ENCODE assay signal across 10 cellular contexts in the genomic region with DNA sequence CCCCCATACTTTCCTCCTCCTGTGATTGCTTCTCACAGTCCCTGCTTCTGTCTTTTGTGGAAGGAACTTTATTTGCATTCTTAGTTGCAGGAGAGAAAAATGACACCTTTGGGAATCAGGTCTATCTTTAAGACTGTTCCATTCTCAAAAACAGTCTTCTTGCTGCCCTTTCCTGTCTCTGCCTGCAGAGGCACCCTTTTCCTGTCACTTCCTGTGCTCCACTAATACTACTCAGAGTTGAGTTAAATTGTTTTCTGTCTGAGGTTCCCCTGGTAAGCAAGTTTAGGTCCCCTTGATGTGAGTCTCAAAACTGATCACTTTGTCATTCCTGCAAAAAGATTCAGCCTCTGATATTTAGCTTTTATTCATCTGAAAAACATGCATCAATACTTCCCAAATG.
DNase-seq lines count a peak whose midpoint lies in the region; ATAC-seq and TF ChIP-seq lines count a peak whose summit lies in the region.
"Had no signal": no experiment of that assay in that cellular context is flagged by ENCODE, and none has a peak within 500 bp of the region (broad histone marks: within the 10 kb centered on the region; RNA-seq: fewer than 3 reads in every experiment).

No MANE protein-coding gene starts in this region.

- CTCF ChIA-PET in activated naive CD4-positive, alpha-beta T cell treated with anti-CD3 and anti-CD28 coated beads for 36 hours (lab: Charles Lee), result interaction anchor here (0.7 kb wide), 1 partner anchor 16 kb away, joined by 3 read pairs; no protein-coding TSS in a partner anchor

- no peak overlapping the region for H3K27ac Mint-ChIP-seq in activated naive CD4-positive, alpha-beta T cell treated with anti-CD3 and anti-CD28 coated beads for 36 hours
- H3K27ac Mint-ChIP-seq: CD8-positive, alpha-beta memory T cell had no signal

- H3K27me3 Mint-ChIP-seq in activated naive CD4-positive, alpha-beta T cell treated with anti-CD3 and anti-CD28 coated beads for 36 hours (ENCODE audit: low read depth), result peaks cover 10% of the 10 kb centered on the region

- peak; percentile 79 for ATAC-seq in HG02852 (IDR thresholded peaks at IDR 0.05; ENCODE audit: unreplicated experiment)

- H3K36me3 ChIP-seq in WERI-Rb-1, result no peaks in the 10 kb centered on the region

- no peak overlapping the region for H3K4me3 Mint-ChIP-seq in activated naive CD4-positive, alpha-beta T cell treated with anti-CD3 and anti-CD28 coated beads for 36 hours
- H3K4me3 Mint-ChIP-seq: CD8-positive, alpha-beta memory T cell had no signal

- TF ChIP-seq CTCF in WERI-Rb-1 (IDR thresholded peaks at IDR 0.05; ENCODE audit: low read depth, low read length) (peak; percentile 74), retinal pigment epithelial cell (conservative IDR thresholded peaks at IDR 0.05; ENCODE audit: low read depth, low read length) (peak; percentile 77)

- peak; percentile 4 for DNase-seq in activated naive CD4-positive, alpha-beta T cell treated with anti-CD3 and anti-CD28 coated beads for 36 hours
- DNase-seq in activated naive CD4-positive, alpha-beta T cell (lab: John Stamatoyannopoulos, UW), result no peak
- DNase-seq in WERI-Rb-1, result peak; percentile 16
- no peak for DNase-seq in retinal pigment epithelial cell (ENCODE audit: low read depth)
- no peak for DNase-seq in NCI-H2227 treated with DMSO at 0.1 percent for 48 hours (lab: John Stamatoyannopoulos, UW)
- no peak for DNase-seq in NCI-H2081 treated with DMSO at 0.1 percent for 48 hours (lab: John Stamatoyannopoulos, UW)
- no peak for DNase-seq in GF-D8 (lab: John Stamatoyannopoulos, UW)

- H3K4me3 ChIP-seq in WERI-Rb-1 (ENCODE audit: low read depth, low read length) (no peak overlapping the region), retinal pigment epithelial cell (ENCODE audit: low read length) (no peak overlapping the region)

- no peaks in the 10 kb centered on the region for H3K36me3 Mint-ChIP-seq in activated naive CD4-positive, alpha-beta T cell treated with anti-CD3 and anti-CD28 coated beads for 36 hours (ENCODE audit: low read depth)
- H3K36me3 Mint-ChIP-seq: CD8-positive, alpha-beta memory T cell had no signal

- no peaks in the 10 kb centered on the region for H3K9me3 Mint-ChIP-seq in activated naive CD4-positive, alpha-beta T cell treated with anti-CD3 and anti-CD28 coated beads for 36 hours

- H3K27ac ChIP-seq in WERI-Rb-1, result no peak overlapping the region
- H3K27ac ChIP-seq: KMS-11 had no signal

- no peaks in the 10 kb centered on the region for H3K9me3 ChIP-seq in WERI-Rb-1 (ENCODE audit: severe bottlenecking)

- H3K27me3 ChIP-seq in WERI-Rb-1 (ENCODE audit: insufficient read depth, low read depth, severe bottlenecking), result no peaks in the 10 kb centered on the region

- intact Hi-C loops in activated naive CD4-positive, alpha-beta T cell treated with anti-CD3 and anti-CD28 coated beads for 36 hours (cut with micrococcal nuclease), result loop anchor here (10.0 kb wide), 1 partner anchor 269 kb away; no protein-coding TSS in a partner anchor

- no peaks in the 10 kb centered on the region for H3K4me1 Mint-ChIP-seq in activated naive CD4-positive, alpha-beta T cell treated with anti-CD3 and anti-CD28 coated beads for 36 hours (ENCODE audit: low read depth)
- H3K4me1 Mint-ChIP-seq: CD8-positive, alpha-beta memory T cell had no signal

Comparison
In these comparisons a context has a peak if more than half of its experiments do, and no peak if none do; other contexts are left out.
1. DNase-seq: peak in activated naive CD4-positive, alpha-beta T cell treated with anti-CD3 and anti-CD28 coated beads for 36 hours (single experiment) and WERI-Rb-1 (single experiment); none in activated naive CD4-positive, alpha-beta T cell (0 of 4), retinal pigment epithelial cell (single experiment), NCI-H2227 treated with DMSO at 0.1 percent for 48 hours (single experiment), NCI-H2081 treated with DMSO at 0.1 percent for 48 hours (single experiment) and GF-D8 (single experiment).